2 cellular contexts compared by ENCODE assay signal in the genomic region with DNA sequence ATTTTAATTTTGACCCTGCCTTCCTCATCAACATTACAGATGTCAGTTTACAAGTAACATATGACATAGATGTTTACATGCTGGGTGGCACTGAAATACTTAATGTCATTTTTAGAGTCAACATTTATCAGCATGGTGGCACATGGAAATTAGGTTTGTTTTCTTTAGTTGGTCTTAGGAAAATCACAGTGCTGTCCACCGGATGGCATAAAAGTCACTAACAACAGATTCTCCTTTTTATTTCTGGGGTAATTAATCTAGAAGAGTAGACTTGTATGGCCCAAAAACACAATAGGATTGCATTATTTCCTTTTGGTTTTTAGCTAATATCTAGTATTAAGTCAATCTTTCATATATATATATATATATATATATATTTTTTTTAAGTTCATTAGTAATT.
TF ChIP-seq lines count a peak whose summit lies in the region.

No MANE protein-coding gene starts in this region.

TF ChIP-seq in A549, 52 proteins besides CTCF, POLR2A, EP300 and RAD21:
- no peak for TF ChIP-seq ZNF302 (CRISPR knock-in tag; IDR thresholded peaks at IDR 0.05)
- TF ChIP-seq SMC3 (IDR thresholded peaks at IDR 0.05), result peak; percentile 31; the same call in 1 of the 3 replicates
TF ChIP-seq in A549: peak in this region for 1.

TF ChIP-seq in IMR-90, 13 proteins besides CTCF, POLR2A, EP300 and RAD21:
- peak; percentile 19; the same call in 1 of the 2 replicates for TF ChIP-seq SMC3 (IDR thresholded peaks at IDR 0.05; ENCODE audit: low read depth, low read length)
- TF ChIP-seq, protein P1, sequence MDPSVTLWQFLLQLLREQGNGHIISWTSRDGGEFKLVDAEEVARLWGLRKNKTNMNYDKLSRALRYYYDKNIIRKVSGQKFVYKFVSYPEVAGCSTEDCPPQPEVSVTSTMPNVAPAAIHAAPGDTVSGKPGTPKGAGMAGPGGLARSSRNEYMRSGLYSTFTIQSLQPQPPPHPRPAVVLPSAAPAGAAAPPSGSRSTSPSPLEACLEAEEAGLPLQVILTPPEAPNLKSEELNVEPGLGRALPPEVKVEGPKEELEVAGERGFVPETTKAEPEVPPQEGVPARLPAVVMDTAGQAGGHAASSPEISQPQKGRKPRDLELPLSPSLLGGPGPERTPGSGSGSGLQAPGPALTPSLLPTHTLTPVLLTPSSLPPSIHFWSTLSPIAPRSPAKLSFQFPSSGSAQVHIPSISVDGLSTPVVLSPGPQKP (IDR thresholded peaks at IDR 0.05; ENCODE audit: borderline replicate concordance, low read depth, low read length), result no peak
TF ChIP-seq in IMR-90: peak in this region for 1.
